8 cellular contexts compared by ENCODE assay signal in the genomic region with DNA sequence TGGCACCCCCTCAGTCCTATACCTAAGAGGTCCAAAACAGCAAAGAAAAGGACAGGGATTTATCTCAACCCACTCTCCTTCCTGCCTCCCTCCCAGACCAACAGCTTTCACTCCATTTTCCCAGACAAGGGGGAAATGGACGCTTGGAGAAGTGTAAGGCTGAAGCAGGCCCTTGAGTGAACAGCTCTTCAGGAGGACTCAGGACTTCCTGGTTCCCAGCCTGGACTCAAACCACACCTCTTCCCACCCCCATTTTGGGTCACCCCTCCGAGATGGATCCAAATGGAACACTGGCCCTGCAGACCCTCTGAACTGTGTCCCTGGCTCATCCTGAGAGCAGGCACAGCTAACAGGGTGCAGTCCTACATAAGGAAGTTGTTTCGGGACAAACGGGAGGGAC. TPM values are rescaled to one million over a fixed set of nuclear protein-coding genes. Genes with fewer than 3 reads are reported as not detected.
DNase-seq lines count a peak whose midpoint lies in the region; ATAC-seq, FAIRE-seq and TF ChIP-seq lines count a peak whose summit lies in the region.

No MANE protein-coding gene starts in this region.

- TF ChIP-seq POLR2A in endothelial cell of umbilical vein (IDR thresholded peaks at IDR 0.05; ENCODE audit: low read depth, low read length): no peak

- H2AFZ ChIP-seq in endothelial cell of umbilical vein (ENCODE audit: low read depth, low read length): no peak overlapping the region

- dilution Hi-C loops in endothelial cell of umbilical vein (cut with MboI; ENCODE audit: extremely low pct_ligation_motif_present, low sequenced_read_pairs): no loop called here

- no peaks in the 10 kb centered on the region for H3K9me1 ChIP-seq in endothelial cell of umbilical vein (replicated peaks; ENCODE audit: control insufficient read depth, extremely low read depth, insufficient read depth, low read length)

- BruUV-seq in endothelial cell of umbilical vein (replicated peaks; lab: Mats Ljungman, UMichigan): no TSS peak

- H4K20me1 ChIP-seq in endothelial cell of umbilical vein (replicated peaks; ENCODE audit: control insufficient read depth, extremely low read depth, insufficient read depth, low read length): peaks cover 7% of the 10 kb centered on the region

- no peaks in the 10 kb centered on the region for H3K27me3 ChIP-seq in GM06990 (replicated peaks; ENCODE audit: control insufficient read depth, insufficient read depth, low read length)
- no peaks in the 10 kb centered on the region for H3K27me3 ChIP-seq in endothelial cell of umbilical vein (ENCODE audit: control insufficient read depth in 2 of 2, insufficient read depth in 2 of 2, low read length in 2 of 2)

- peak overlapping the region; percentile 96 for H3K4me2 ChIP-seq in endothelial cell of umbilical vein (ENCODE audit: insufficient read depth, low read length)

- peak overlapping the region; percentile 47 for H3K9ac ChIP-seq in endothelial cell of umbilical vein (replicated peaks; ENCODE audit: extremely low read depth, insufficient read depth, low read length)

- no peak for DNase-seq in GM06990 (ENCODE audit: extremely low read depth, insufficient read length)
- DNase-seq in OCI-M1 (lab: John Stamatoyannopoulos, UW): peak; percentile 36
- DNase-seq in endothelial cell of umbilical vein (ENCODE audit: low read depth, low spot score): peak; percentile 40
- DNase-seq in posterior vena cava (ENCODE audit: low spot score): peak; percentile 23
- no peak for DNase-seq in cortex of kidney (lab: John Stamatoyannopoulos, UW)
- no peak for DNase-seq in stimulated activated naive CD4-positive, alpha-beta T cell (lab: John Stamatoyannopoulos, UW)

- FAIRE-seq in endothelial cell of umbilical vein (lab: Jason Lieb, UNC): peak; percentile 81

- CTCF ChIA-PET in endothelial cell of umbilical vein (lab: Charles Lee): interaction anchor here (1.2 to 3.1 kb wide), 6 partner anchors 9 to 63 kb away, joined by 3 to 10 read pairs (median 6); a partner anchor contains a TSS

- H3K4me1 ChIP-seq in endothelial cell of umbilical vein (ENCODE audit: control insufficient read depth, extremely low read depth, insufficient read depth, low read length): peaks cover 39% of the 10 kb centered on the region

- TF ChIP-seq CTCF in GM06990 (IDR thresholded peaks at IDR 0.05; ENCODE audit: insufficient read depth, low read length, poor library complexity, severe bottlenecking) (no peak), endothelial cell of umbilical vein (IDR thresholded peaks at IDR 0.05; ENCODE audit: extremely low read depth in 1 of 2, insufficient read depth in 1 of 2, low read depth in 1 of 2, low read length in 2 of 2) (no peak)

- H3K27ac ChIP-seq in endothelial cell of umbilical vein (ENCODE audit: insufficient read depth, low read depth, low read length): no peak overlapping the region

- no peak for ATAC-seq in GM21717 (IDR thresholded peaks at IDR 0.05; ENCODE audit: unreplicated experiment)
- no peak for ATAC-seq in GM21515 (IDR thresholded peaks at IDR 0.05; ENCODE audit: unreplicated experiment)

- H3K36me3 ChIP-seq in GM06990 (ENCODE audit: control insufficient read depth, insufficient read depth, low read length) (peaks cover 16% of the 10 kb centered on the region), endothelial cell of umbilical vein (ENCODE audit: control insufficient read depth in 2 of 2, extremely low read depth in 1 of 2, insufficient read depth in 2 of 2, low read length in 2 of 2) (peaks cover 18 to 23% of the 10 kb centered on the region in 2 experiments)

- H3K9me3 ChIP-seq in endothelial cell of umbilical vein (replicated peaks; ENCODE audit: control insufficient read depth, insufficient read depth, low read length): no peaks in the 10 kb centered on the region

- H3K79me2 ChIP-seq in endothelial cell of umbilical vein (ENCODE audit: control insufficient read depth, insufficient read depth, low read length): peaks cover 80% of the 10 kb centered on the region

- intact Hi-C loops in endothelial cell of umbilical vein (cut with micrococcal nuclease): no loop called here
- intact Hi-C loops in posterior vena cava (cut with DNase I): no loop called here

- POLR2A ChIA-PET in endothelial cell of umbilical vein (lab: Charles Lee): interaction anchor here (0.6 to 2.2 kb wide), 4 partner anchors 12 to 136 kb away, joined by 3 to 6 read pairs (median 4); a partner anchor contains a TSS

- H3K4me3 ChIP-seq in GM06990 (replicated peaks; ENCODE audit: low read depth, low read length) (peak overlapping the region; percentile 70), endothelial cell of umbilical vein (replicated peaks in 1 of 3; ENCODE audit: insufficient read depth in 1 of 3, low read depth in 1 of 3, low read length in 3 of 3) (peak overlapping the region; percentile 73 to 97 (median 77))

TF ChIP-seq in endothelial cell of umbilical vein, 7 proteins besides CTCF, POLR2A, EP300 and RAD21:
- TF ChIP-seq JUN (IDR thresholded peaks at IDR 0.05; ENCODE audit: borderline replicate concordance, insufficient read depth, insufficient read length, low read depth) (no peak), POLR2AphosphoS5 (IDR thresholded peaks at IDR 0.05; ENCODE audit: insufficient read depth, low read depth, low read length) (no peak), EZH2 (IDR thresholded peaks at IDR 0.05; ENCODE audit: borderline replicate concordance, low read depth, low read length, severe bottlenecking) (no peak), GATA2 (IDR thresholded peaks at IDR 0.05; ENCODE audit: insufficient read depth, insufficient read length, low read depth, low read length) (no peak), MYC (IDR thresholded peaks at IDR 0.05; ENCODE audit: low read depth, low read length) (no peak), FOS (IDR thresholded peaks at IDR 0.05; ENCODE audit: borderline replicate concordance, insufficient read depth, low read length) (no peak)
- TF ChIP-seq, protein P1, sequence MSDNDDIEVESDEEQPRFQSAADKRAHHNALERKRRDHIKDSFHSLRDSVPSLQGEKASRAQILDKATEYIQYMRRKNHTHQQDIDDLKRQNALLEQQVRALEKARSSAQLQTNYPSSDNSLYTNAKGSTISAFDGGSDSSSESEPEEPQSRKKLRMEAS (IDR thresholded peaks at IDR 0.05; ENCODE audit: insufficient read depth, insufficient read length): no peak

RNA-seq across cellular contexts. Expression of a gene that starts 2.7 kb away (rescaled TPM):
- total RNA-seq in endothelial cell of umbilical vein: 106 and 120 TPM in 2 replicates
- 11.5 and 15.1 TPM in 2 replicates for polyA plus RNA-seq in endothelial cell of umbilical vein
- 23.2 and 26.0 TPM in 2 replicates for polyA plus RNA-seq in endothelial cell of umbilical vein (2011; cell fraction: cytosol; rRNA removed)
- 85.9 and 110 TPM in 2 replicates for polyA plus RNA-seq in endothelial cell of umbilical vein (2011; cell fraction: nucleus; rRNA removed)
- polyA plus RNA-seq in endothelial cell of umbilical vein (2012): 40.1 and 45.3 TPM in 2 replicates
- polyA minus RNA-seq in endothelial cell of umbilical vein: 46.9 and 49.0 TPM in 2 replicates
- polyA minus RNA-seq in endothelial cell of umbilical vein (2011; cell fraction: cytosol; rRNA and poly(A)+ RNA removed): 31.9 TPM
- polyA minus RNA-seq in endothelial cell of umbilical vein (2011; cell fraction: nucleus; rRNA and poly(A)+ RNA removed): 43.5 and 55.7 TPM in 2 replicates
- total RNA-seq in posterior vena cava: 10 to 100 TPM; 59.5 to 63.3 TPM

RNA-seq across cellular contexts. Expression of a gene that starts 11.9 kb away (rescaled TPM):
- total RNA-seq in endothelial cell of umbilical vein: 2.3 and 2.6 TPM in 2 replicates
- 2.2 and 2.7 TPM in 2 replicates for polyA plus RNA-seq in endothelial cell of umbilical vein
- polyA plus RNA-seq in endothelial cell of umbilical vein (2011; cell fraction: cytosol; rRNA removed): 1.7 and 2.1 TPM in 2 replicates
- polyA plus RNA-seq in endothelial cell of umbilical vein (2011; cell fraction: nucleus; rRNA removed): 1.6 and 2.2 TPM in 2 replicates
- 2.0 and 2.6 TPM in 2 replicates for polyA plus RNA-seq in endothelial cell of umbilical vein (2012)
- polyA minus RNA-seq in endothelial cell of umbilical vein: 1.5 TPM in 1 of 2 replicates, not detected in the other
- 2.7 TPM for polyA minus RNA-seq in endothelial cell of umbilical vein (2011; cell fraction: cytosol; rRNA and poly(A)+ RNA removed)
- 0.63 TPM in 1 of 2 replicates, not detected in the other for polyA minus RNA-seq in endothelial cell of umbilical vein (2011; cell fraction: nucleus; rRNA and poly(A)+ RNA removed)
- total RNA-seq in posterior vena cava: under 1 TPM in 1 of 2 donors, not detected in 1; 0.38 TPM

RNA-seq across cellular contexts. Expression of a gene that starts 36.7 kb away (rescaled TPM):
- total RNA-seq in endothelial cell of umbilical vein (3.3 and 3.9 TPM in 2 replicates), posterior vena cava (1 to 10 TPM in 1 of 2 donors, under 1 TPM in 1; 0.93 to 2.7 TPM)
- polyA plus RNA-seq in endothelial cell of umbilical vein: 2.9 and 4.2 TPM in 2 replicates
- polyA plus RNA-seq in endothelial cell of umbilical vein (2011; cell fraction: cytosol; rRNA removed): 1.7 and 3.0 TPM in 2 replicates
- 1.4 and 1.8 TPM in 2 replicates for polyA plus RNA-seq in endothelial cell of umbilical vein (2011; cell fraction: nucleus; rRNA removed)
- polyA plus RNA-seq in endothelial cell of umbilical vein (2012): 1.7 and 2.6 TPM in 2 replicates
- 1.5 and 3.0 TPM in 2 replicates for polyA minus RNA-seq in endothelial cell of umbilical vein
- polyA minus RNA-seq in endothelial cell of umbilical vein (2011; cell fraction: cytosol; rRNA and poly(A)+ RNA removed): not detected
- polyA minus RNA-seq in endothelial cell of umbilical vein (2011; cell fraction: nucleus; rRNA and poly(A)+ RNA removed): 1.3 and 1.5 TPM in 2 replicates

RNA-seq across cellular contexts. Expression of a gene that starts 39.3 kb away (rescaled TPM):
- total RNA-seq in endothelial cell of umbilical vein (50.0 and 54.9 TPM in 2 replicates), posterior vena cava (10 to 100 TPM; 52.2 to 57.3 TPM)
- 52.1 and 59.5 TPM in 2 replicates for polyA plus RNA-seq in endothelial cell of umbilical vein
- 58.4 and 63.5 TPM in 2 replicates for polyA plus RNA-seq in endothelial cell of umbilical vein (2011; cell fraction: cytosol; rRNA removed)
- 49.4 and 50.8 TPM in 2 replicates for polyA plus RNA-seq in endothelial cell of umbilical vein (2011; cell fraction: nucleus; rRNA removed)
- polyA plus RNA-seq in endothelial cell of umbilical vein (2012): 49.7 and 56.2 TPM in 2 replicates
- polyA minus RNA-seq in endothelial cell of umbilical vein: 47.0 and 53.3 TPM in 2 replicates
- 40.7 TPM for polyA minus RNA-seq in endothelial cell of umbilical vein (2011; cell fraction: cytosol; rRNA and poly(A)+ RNA removed)
- 17.3 and 22.1 TPM in 2 replicates for polyA minus RNA-seq in endothelial cell of umbilical vein (2011; cell fraction: nucleus; rRNA and poly(A)+ RNA removed)

RNA-seq across cellular contexts. Expression of a gene that starts 52.8 kb away (rescaled TPM):
- 92.8 and 106 TPM in 2 replicates for total RNA-seq in endothelial cell of umbilical vein
- 78.3 and 99.1 TPM in 2 replicates for polyA plus RNA-seq in endothelial cell of umbilical vein
- polyA plus RNA-seq in endothelial cell of umbilical vein (2011; cell fraction: cytosol; rRNA removed): 41.6 and 57.0 TPM in 2 replicates
- polyA plus RNA-seq in endothelial cell of umbilical vein (2011; cell fraction: nucleus; rRNA removed): 340 and 481 TPM in 2 replicates
- 78.3 and 84.6 TPM in 2 replicates for polyA plus RNA-seq in endothelial cell of umbilical vein (2012)
- polyA minus RNA-seq in endothelial cell of umbilical vein: 172 and 185 TPM in 2 replicates
- polyA minus RNA-seq in endothelial cell of umbilical vein (2011; cell fraction: cytosol; rRNA and poly(A)+ RNA removed): 5.4 TPM
- 110 and 154 TPM in 2 replicates for polyA minus RNA-seq in endothelial cell of umbilical vein (2011; cell fraction: nucleus; rRNA and poly(A)+ RNA removed)
- 10 to 100 TPM; 37.7 to 40.8 TPM for total RNA-seq in posterior vena cava

Comparison
In these comparisons a context has a peak if more than half of its experiments do, and no peak if none do; other contexts are left out.
1. DNase-seq: peak in OCI-M1 (single experiment), endothelial cell of umbilical vein (single experiment) and posterior vena cava (single experiment); none in GM06990 (single experiment), cortex of kidney (single experiment) and stimulated activated naive CD4-positive, alpha-beta T cell (0 of 6).